1 cellular context compared by ENCODE assay signal in the genomic region with DNA sequence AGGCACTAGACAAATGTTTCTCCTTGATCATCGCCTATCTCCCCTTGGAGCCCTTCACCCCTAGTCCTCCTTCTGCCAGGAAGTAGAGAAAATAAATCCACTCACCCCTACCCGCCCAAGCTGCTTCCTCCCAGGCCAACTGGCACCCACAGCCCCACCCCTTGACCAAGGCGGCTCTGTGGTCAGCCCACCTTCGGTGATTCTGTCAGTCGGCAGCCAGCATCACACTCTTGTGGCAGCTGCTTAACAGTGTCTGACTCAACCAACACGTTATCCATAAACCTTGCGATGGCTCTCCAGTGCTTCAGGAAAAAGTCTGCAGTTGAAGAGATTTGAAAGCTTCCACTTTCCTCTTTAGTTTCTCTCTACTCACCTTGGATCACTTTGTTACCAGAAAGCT.
TF ChIP-seq lines count a peak whose summit lies in the region.

No MANE protein-coding gene starts in this region.

TF ChIP-seq in HCT116, 20 proteins besides CTCF, POLR2A, EP300 and RAD21 (continued from another document):
- TF ChIP-seq, protein P1, sequence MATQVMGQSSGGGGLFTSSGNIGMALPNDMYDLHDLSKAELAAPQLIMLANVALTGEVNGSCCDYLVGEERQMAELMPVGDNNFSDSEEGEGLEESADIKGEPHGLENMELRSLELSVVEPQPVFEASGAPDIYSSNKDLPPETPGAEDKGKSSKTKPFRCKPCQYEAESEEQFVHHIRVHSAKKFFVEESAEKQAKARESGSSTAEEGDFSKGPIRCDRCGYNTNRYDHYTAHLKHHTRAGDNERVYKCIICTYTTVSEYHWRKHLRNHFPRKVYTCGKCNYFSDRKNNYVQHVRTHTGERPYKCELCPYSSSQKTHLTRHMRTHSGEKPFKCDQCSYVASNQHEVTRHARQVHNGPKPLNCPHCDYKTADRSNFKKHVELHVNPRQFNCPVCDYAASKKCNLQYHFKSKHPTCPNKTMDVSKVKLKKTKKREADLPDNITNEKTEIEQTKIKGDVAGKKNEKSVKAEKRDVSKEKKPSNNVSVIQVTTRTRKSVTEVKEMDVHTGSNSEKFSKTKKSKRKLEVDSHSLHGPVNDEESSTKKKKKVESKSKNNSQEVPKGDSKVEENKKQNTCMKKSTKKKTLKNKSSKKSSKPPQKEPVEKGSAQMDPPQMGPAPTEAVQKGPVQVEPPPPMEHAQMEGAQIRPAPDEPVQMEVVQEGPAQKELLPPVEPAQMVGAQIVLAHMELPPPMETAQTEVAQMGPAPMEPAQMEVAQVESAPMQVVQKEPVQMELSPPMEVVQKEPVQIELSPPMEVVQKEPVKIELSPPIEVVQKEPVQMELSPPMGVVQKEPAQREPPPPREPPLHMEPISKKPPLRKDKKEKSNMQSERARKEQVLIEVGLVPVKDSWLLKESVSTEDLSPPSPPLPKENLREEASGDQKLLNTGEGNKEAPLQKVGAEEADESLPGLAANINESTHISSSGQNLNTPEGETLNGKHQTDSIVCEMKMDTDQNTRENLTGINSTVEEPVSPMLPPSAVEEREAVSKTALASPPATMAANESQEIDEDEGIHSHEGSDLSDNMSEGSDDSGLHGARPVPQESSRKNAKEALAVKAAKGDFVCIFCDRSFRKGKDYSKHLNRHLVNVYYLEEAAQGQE (IDR thresholded peaks at IDR 0.05; ENCODE audit: low read depth), result no peak
- TF ChIP-seq POLR2AphosphoS5 (IDR thresholded peaks at IDR 0.05; ENCODE audit: low read depth, low read length) (no peak), ZFX (IDR thresholded peaks at IDR 0.05) (no peak), YY1 (IDR thresholded peaks at IDR 0.05; ENCODE audit: extremely low read depth, insufficient replicate concordance, low read depth, low read length) (no peak), TCF7L2 (IDR thresholded peaks at IDR 0.05; ENCODE audit: borderline replicate concordance, extremely low read depth, insufficient read depth, insufficient read length) (no peak), FOSL1 (IDR thresholded peaks at IDR 0.05; ENCODE audit: low read depth) (no peak), EZH2 (IDR thresholded peaks at IDR 0.05) (no peak), ZNF274 (IDR thresholded peaks at IDR 0.05; ENCODE audit: low read depth, low read length) (no peak), ZBTB33 (IDR thresholded peaks at IDR 0.05; ENCODE audit: extremely low read depth, insufficient replicate concordance, low read length) (no peak)
